In the genomic region with DNA sequence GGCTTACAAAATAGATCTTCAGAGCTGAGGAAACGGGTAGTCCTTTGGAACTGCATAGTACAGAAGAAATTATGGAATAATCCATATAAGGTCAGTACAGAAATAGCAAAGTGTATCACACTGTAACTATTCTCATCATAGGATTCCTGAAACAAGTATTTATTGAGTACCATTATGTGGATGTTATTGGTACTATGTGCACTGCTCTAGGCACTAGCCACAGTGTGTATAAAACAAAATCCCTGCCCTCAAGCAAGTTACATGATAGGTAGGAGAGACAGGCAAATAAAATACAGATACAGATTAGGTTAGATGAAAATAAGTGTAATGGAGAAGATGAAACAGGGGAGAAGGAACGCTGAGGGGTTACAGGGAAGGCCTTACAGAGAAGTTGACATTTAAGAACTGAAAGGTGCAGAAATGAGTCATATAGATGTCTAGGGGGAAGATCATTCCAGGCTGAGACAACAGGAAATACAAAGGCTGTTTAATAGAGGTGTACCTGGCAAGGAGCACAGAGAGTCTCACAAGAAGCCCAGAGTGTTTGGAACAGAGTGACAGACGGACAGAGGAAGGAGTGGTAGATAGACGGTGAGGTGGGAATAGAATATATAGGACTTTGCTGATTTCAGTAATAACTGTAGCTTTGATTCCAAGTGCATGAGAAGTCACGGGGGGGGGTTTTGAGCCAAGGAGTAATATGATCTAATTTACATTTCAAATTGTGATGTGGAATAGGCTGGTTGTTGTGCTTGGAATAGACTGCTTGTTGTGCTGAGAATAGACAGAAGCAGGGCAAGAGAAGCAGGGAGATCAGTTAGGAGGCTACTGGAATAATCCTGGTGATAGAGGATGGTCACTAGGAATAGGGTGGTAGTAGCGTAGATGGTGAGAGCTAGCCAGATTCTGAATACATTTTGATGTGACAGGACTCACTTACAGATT, we compare ENCODE assay signal across 8 cellular contexts. TPM values are rescaled to one million over a fixed set of nuclear protein-coding genes. Genes with fewer than 3 reads are reported as not detected.
DNase-seq lines count a peak whose midpoint lies in the region; ATAC-seq and TF ChIP-seq lines count a peak whose summit lies in the region.

No MANE protein-coding gene starts in this region.

- peak overlapping the region; percentile 60 for H3K27ac Mint-ChIP-seq in activated T-cell treated with anti-CD3 and anti-CD28 coated beads, Interleukin-2, amount 50 U/mL, for 24 hours
- H3K27ac Mint-ChIP-seq in nephron progenitor cell, result no peak overlapping the region

- 94% methylated on average over 6 of the region's 6 CpGs for whole genome bisulfite sequencing in thymus

- no peak for ATAC-seq in HG02763 (IDR thresholded peaks at IDR 0.05; ENCODE audit: unreplicated experiment)

- peaks cover 12% of the 10 kb centered on the region for H3K36me3 ChIP-seq in thymus (ENCODE audit: control insufficient read depth, insufficient read depth)

- H3K36me3 Mint-ChIP-seq in activated T-cell treated with anti-CD3 and anti-CD28 coated beads, Interleukin-2, amount 50 U/mL, for 24 hours (ENCODE audit: low read depth), result peaks cover 74% of the 10 kb centered on the region
- peaks cover 56% of the 10 kb centered on the region for H3K36me3 Mint-ChIP-seq in nephron progenitor cell (ENCODE audit: low read depth)

- no peaks in the 10 kb centered on the region for H3K27me3 ChIP-seq in thymus (ENCODE audit: control insufficient read depth, insufficient read depth)

- H3K27me3 Mint-ChIP-seq in activated T-cell treated with anti-CD3 and anti-CD28 coated beads, Interleukin-2, amount 50 U/mL, for 24 hours, result no peaks in the 10 kb centered on the region
- no peaks in the 10 kb centered on the region for H3K27me3 Mint-ChIP-seq in nephron progenitor cell (ENCODE audit: low read depth, poor library complexity)

- peaks cover 6% of the 10 kb centered on the region for H3K4me1 ChIP-seq in thymus (ENCODE audit: control insufficient read depth, insufficient read depth, low read length)

- peak overlapping the region; percentile 27 for H3K27ac ChIP-seq in thymus (ENCODE audit: low read depth)

- H3K9me3 Mint-ChIP-seq in activated T-cell treated with anti-CD3 and anti-CD28 coated beads, Interleukin-2, amount 50 U/mL, for 24 hours, result no peaks in the 10 kb centered on the region
- no peaks in the 10 kb centered on the region for H3K9me3 Mint-ChIP-seq in nephron progenitor cell

- H3K4me3 ChIP-seq in epithelial cell of esophagus (ENCODE audit: low read length) (no peak overlapping the region), thymus (ENCODE audit: low read length) (no peak overlapping the region)

- no peak for TF ChIP-seq CTCF in epithelial cell of esophagus (IDR thresholded peaks at IDR 0.05; ENCODE audit: insufficient read depth, low read depth, low read length, missing control alignments)
- TF ChIP-seq CTCF in nephron progenitor cell (IDR thresholded peaks at IDR 0.05), result no peak

- H3K9me3 ChIP-seq in thymus (ENCODE audit: control insufficient read depth), result no peaks in the 10 kb centered on the region

- peaks cover 19% of the 10 kb centered on the region for H3K4me1 Mint-ChIP-seq in activated T-cell treated with anti-CD3 and anti-CD28 coated beads, Interleukin-2, amount 50 U/mL, for 24 hours (ENCODE audit: low read depth)
- H3K4me1 Mint-ChIP-seq in nephron progenitor cell, result no peaks in the 10 kb centered on the region

- no peak for DNase-seq in activated T-cell treated with anti-CD3 and anti-CD28 coated beads, Interleukin-2, amount 50 U/mL, for 24 hours
- DNase-seq in activated T-cell treated with anti-CD3 and anti-CD28 coated beads for 4 hours, result no peak
- peak; percentile 57 for DNase-seq in HT-29 (ENCODE audit: low spot score)
- peak; percentile 82 for DNase-seq in epithelial cell of esophagus (ENCODE audit: low read depth)
- no peak for DNase-seq in NCI-H146 treated with DMSO at 0.1 percent for 48 hours (lab: John Stamatoyannopoulos, UW; ENCODE audit: unreplicated experiment)
- DNase-seq in nephron progenitor cell, result no peak

- H3K4me3 Mint-ChIP-seq in activated T-cell treated with anti-CD3 and anti-CD28 coated beads, Interleukin-2, amount 50 U/mL, for 24 hours, result peak overlapping the region; percentile 11
- no peak overlapping the region for H3K4me3 Mint-ChIP-seq in nephron progenitor cell

RNA-seq across cellular contexts. Expression of a gene that starts 13.7 kb away (rescaled TPM):
- 10.1 and 11.7 TPM in 2 replicates for total RNA-seq in HT-29 (2014; rRNA removed; shearing (Covaris generic))
- 20.0 TPM for polyA plus RNA-seq in thymus

RNA-seq across cellular contexts. Expression of a gene that starts 41.2 kb away (rescaled TPM):
- total RNA-seq in HT-29 (2014; rRNA removed; shearing (Covaris generic)), result not detected in 2 replicates
- polyA plus RNA-seq in thymus, result 16.1 TPM

Comparison
In these comparisons a context has a peak if more than half of its experiments do, and no peak if none do; other contexts are left out.
1. DNase-seq: peak in HT-29 (single experiment) and epithelial cell of esophagus (single experiment); none in activated T-cell treated with anti-CD3 and anti-CD28 coated beads, Interleukin-2, amount 50 U/mL, for 24 hours (single experiment), activated T-cell treated with anti-CD3 and anti-CD28 coated beads for 4 hours (single experiment), NCI-H146 treated with DMSO at 0.1 percent for 48 hours (single experiment) and nephron progenitor cell (single experiment).